Comparison of ENCODE assay signal across 17 cellular contexts in genomic region chr7:111094387-111094786, GRCh38. TPM values are rescaled to one million over a fixed set of nuclear protein-coding genes. Genes with fewer than 3 reads are reported as not detected.
DNase-seq lines count a peak whose midpoint lies in the region; ATAC-seq, FAIRE-seq and TF ChIP-seq lines count a peak whose summit lies in the region.
"Had no signal": no experiment of that assay in that cellular context is flagged by ENCODE, and none has a peak within 500 bp of the region (broad histone marks: within the 10 kb centered on the region; RNA-seq: fewer than 3 reads in every experiment).

No MANE protein-coding gene starts in this region.

- intact Hi-C loops in Right ventricle myocardium superior (cut with DNase I): loop anchor here (5.0 kb wide), 1 partner anchor 412 kb away; no protein-coding TSS in a partner anchor

- H3K4me3 ChIP-seq in BE2C (ENCODE audit: low read depth, low read length): peak overlapping the region; percentile 88
- H3K4me3 ChIP-seq in CD4-positive, CD25-positive, alpha-beta regulatory T cell (ENCODE audit: low read depth, low read length): peak overlapping the region; percentile 24
- H3K4me3 ChIP-seq: thyroid gland had no signal

- no peak for TF ChIP-seq CTCF in BE2C (IDR thresholded peaks at IDR 0.05; ENCODE audit: low read depth, low read length)
- no peak for TF ChIP-seq CTCF in mesothelial cell of epicardium (IDR thresholded peaks at IDR 0.05; ENCODE audit: unreplicated experiment)

- ATAC-seq in CD4-positive, CD25-positive, alpha-beta regulatory T cell (ENCODE audit: low read depth in 2 of 2): no peak
- no peak for ATAC-seq in activated CD8-positive, alpha-beta T cell treated with anti-CD3 and anti-CD28 coated beads, Interleukin-2, amount 10 ng/mL, durations not matched to agents 7 days and 5 days
- ATAC-seq in left lobe of liver (no peak), Right ventricle myocardium superior (ENCODE audit: poor library complexity) (no peak)
- ATAC-seq: Panc1 had no signal

- peaks cover 17% of the 10 kb centered on the region for H3K4me1 ChIP-seq in BE2C
- H3K4me1 ChIP-seq in CD4-positive, CD25-positive, alpha-beta regulatory T cell (ENCODE audit: control insufficient read depth, insufficient read depth, low read length, poor library complexity, severe bottlenecking): no peaks in the 10 kb centered on the region

- no peak overlapping the region for H3K27ac ChIP-seq in CD4-positive, CD25-positive, alpha-beta regulatory T cell (ENCODE audit: insufficient read depth, low read length, poor library complexity, severe bottlenecking)
- H3K27ac ChIP-seq: thyroid gland had no signal

- H3K4me1 Mint-ChIP-seq in CD4-positive, CD25-positive, alpha-beta regulatory T cell: peaks cover 4 to 47% (median 12%) of the 10 kb centered on the region in 4 donors
- H3K4me1 Mint-ChIP-seq in activated CD8-positive, alpha-beta T cell treated with anti-CD3 and anti-CD28 coated beads, Interleukin-2, amount 10 ng/mL, durations not matched to agents 7 days and 5 days (ENCODE audit: low read depth): peaks cover 33% of the 10 kb centered on the region
- peaks cover 44% of the 10 kb centered on the region for H3K4me1 Mint-ChIP-seq in mesothelial cell of epicardium

- H3K36me3 ChIP-seq in BE2C: peaks cover 31% of the 10 kb centered on the region
- no peaks in the 10 kb centered on the region for H3K36me3 ChIP-seq in CD4-positive, CD25-positive, alpha-beta regulatory T cell (ENCODE audit: control insufficient read depth, insufficient read depth, low read length)
- H3K36me3 ChIP-seq: thyroid gland had no signal

- H3K4me3 Mint-ChIP-seq in CD4-positive, CD25-positive, alpha-beta regulatory T cell: no peak overlapping the region
- H3K4me3 Mint-ChIP-seq in activated CD8-positive, alpha-beta T cell treated with anti-CD3 and anti-CD28 coated beads, Interleukin-2, amount 10 ng/mL, durations not matched to agents 7 days and 5 days: peak overlapping the region; percentile 95
- H3K4me3 Mint-ChIP-seq in mesothelial cell of epicardium: peak overlapping the region; percentile 20

- H3K27ac Mint-ChIP-seq in CD4-positive, CD25-positive, alpha-beta regulatory T cell: peak overlapping the region in 1 of 3 donors; percentile 15
- H3K27ac Mint-ChIP-seq in activated CD8-positive, alpha-beta T cell treated with anti-CD3 and anti-CD28 coated beads, Interleukin-2, amount 10 ng/mL, durations not matched to agents 7 days and 5 days: peak overlapping the region; percentile 94
- no peak overlapping the region for H3K27ac Mint-ChIP-seq in mesothelial cell of epicardium

- CTCF ChIA-PET in activated CD8-positive, alpha-beta T cell treated with anti-CD3 and anti-CD28 coated beads, Interleukin-2, amount 10 ng/mL, durations not matched to agents 7 days and 5 days (lab: Charles Lee): interaction anchor here (0.7 to 4.0 kb wide), 10 partner anchors 8 to 498 kb away, joined by 3 to 19 read pairs (median 4); no protein-coding TSS in a partner anchor

- no peak for FAIRE-seq in urothelium cell line (lab: Jason Lieb, UNC)
- FAIRE-seq: colon, H54 had no signal

- no peaks in the 10 kb centered on the region for H3K9me3 Mint-ChIP-seq in CD4-positive, CD25-positive, alpha-beta regulatory T cell
- H3K9me3 Mint-ChIP-seq in activated CD8-positive, alpha-beta T cell treated with anti-CD3 and anti-CD28 coated beads, Interleukin-2, amount 10 ng/mL, durations not matched to agents 7 days and 5 days (ENCODE audit: insufficient read depth): no peaks in the 10 kb centered on the region
- no peaks in the 10 kb centered on the region for H3K9me3 Mint-ChIP-seq in mesothelial cell of epicardium

- POLR2A ChIA-PET in activated CD8-positive, alpha-beta T cell treated with anti-CD3 and anti-CD28 coated beads, Interleukin-2, amount 10 ng/mL, durations not matched to agents 7 days and 5 days (lab: Charles Lee): interaction anchor here (0.6 to 6.5 kb wide), 6 partner anchors 11 to 393 kb away, joined by 3 to 106 read pairs (median 4); no protein-coding TSS in a partner anchor

- H3K36me3 Mint-ChIP-seq in CD4-positive, CD25-positive, alpha-beta regulatory T cell: no peaks in the 10 kb centered on the region
- peaks cover 82% of the 10 kb centered on the region for H3K36me3 Mint-ChIP-seq in activated CD8-positive, alpha-beta T cell treated with anti-CD3 and anti-CD28 coated beads, Interleukin-2, amount 10 ng/mL, durations not matched to agents 7 days and 5 days (ENCODE audit: low read depth)
- no peaks in the 10 kb centered on the region for H3K36me3 Mint-ChIP-seq in mesothelial cell of epicardium

- DNase-seq in BE2C: no peak
- no peak for DNase-seq in CD4-positive, CD25-positive, alpha-beta regulatory T cell
- no peak for DNase-seq in activated CD8-positive, alpha-beta T cell treated with anti-CD3 and anti-CD28 coated beads, Interleukin-2, amount 10 ng/mL, durations not matched to agents 7 days and 5 days
- no peak for DNase-seq in mesothelial cell of epicardium (ENCODE audit: low spot score in 2 of 2, unreplicated experiment in 2 of 2)
- DNase-seq in left lobe of liver (ENCODE audit: low spot score): no peak
- DNase-seq in urothelium cell line (ENCODE audit: low spot score): no peak
- DNase-seq in Right ventricle myocardium superior: no peak
- DNase-seq: erythroblast; head of caudate nucleus; NCI-H1105; NCI-H446 treated with DMSO at 0.1 percent for 48 hours; stimulated activated CD4-positive, alpha-beta T cell treated with anti-CD3 and anti-CD28 coated beads, Interleukin-15, amount 100 ng/mL, for 24 hours; T-helper 9 cell; thyroid gland had no signal

- H3K27me3 ChIP-seq in BE2C: no peaks in the 10 kb centered on the region
- no peaks in the 10 kb centered on the region for H3K27me3 ChIP-seq in CD4-positive, CD25-positive, alpha-beta regulatory T cell (ENCODE audit: control insufficient read depth, insufficient read depth, low read length)
- H3K27me3 ChIP-seq: thyroid gland had no signal

- peaks cover 4% of the 10 kb centered on the region for H3K27me3 Mint-ChIP-seq in CD4-positive, CD25-positive, alpha-beta regulatory T cell
- H3K27me3 Mint-ChIP-seq in activated CD8-positive, alpha-beta T cell treated with anti-CD3 and anti-CD28 coated beads, Interleukin-2, amount 10 ng/mL, durations not matched to agents 7 days and 5 days (ENCODE audit: low read depth): no peaks in the 10 kb centered on the region
- no peaks in the 10 kb centered on the region for H3K27me3 Mint-ChIP-seq in mesothelial cell of epicardium (ENCODE audit: low read depth)

- H3K9me3 ChIP-seq in BE2C: no peaks in the 10 kb centered on the region
- H3K9me3 ChIP-seq in CD4-positive, CD25-positive, alpha-beta regulatory T cell (ENCODE audit: control insufficient read depth in 2 of 2, low read length in 2 of 2): no peaks in the 10 kb centered on the region
- H3K9me3 ChIP-seq: thyroid gland had no signal

RNA-seq across cellular contexts. Expression of gene LRRN3, which starts 3.5 kb away (rescaled TPM):
- polyA plus RNA-seq in BE2C (2012; ENCODE audit: insufficient read depth, insufficient read length, low read depth): 29.9 TPM
- total RNA-seq in CD4-positive, CD25-positive, alpha-beta regulatory T cell: 1.7 TPM
- polyA plus RNA-seq in CD4-positive, CD25-positive, alpha-beta regulatory T cell: 1 to 10 TPM; 1.3 to 2.3 (median 1.9) TPM
- 100 to 1,000 TPM; 196 to 204 TPM for total RNA-seq in activated CD8-positive, alpha-beta T cell treated with anti-CD3 and anti-CD28 coated beads, Interleukin-2, amount 10 ng/mL, durations not matched to agents 7 days and 5 days
- total RNA-seq in mesothelial cell of epicardium (8.7 to 10.1 TPM (median 9.4 TPM) in 3 replicates), left lobe of liver (0.48 TPM), Right ventricle myocardium superior (14.8 TPM)

Comparison
In these comparisons a context has a peak if more than half of its experiments do, and no peak if none do; other contexts are left out.
1. H3K4me3 Mint-ChIP-seq: peak in activated CD8-positive, alpha-beta T cell treated with anti-CD3 and anti-CD28 coated beads, Interleukin-2, amount 10 ng/mL, durations not matched to agents 7 days and 5 days (single experiment) and mesothelial cell of epicardium (single experiment); none in CD4-positive, CD25-positive, alpha-beta regulatory T cell (0 of 4).
2. RNA of gene LRRN3, which starts 3.5 kb away (total RNA-seq): 196 to 204 TPM in activated CD8-positive, alpha-beta T cell treated with anti-CD3 and anti-CD28 coated beads, Interleukin-2, amount 10 ng/mL, durations not matched to agents 7 days and 5 days; 14.8 TPM in Right ventricle myocardium superior (single experiment), 8.7 to 10.1 TPM in mesothelial cell of epicardium, 1.7 TPM in CD4-positive, CD25-positive, alpha-beta regulatory T cell (single experiment) and 0.48 TPM in left lobe of liver (single experiment); every median in the first group is over 10 times any median in the second.